ENCODE assay signal across 9 cellular contexts in the genomic region with DNA sequence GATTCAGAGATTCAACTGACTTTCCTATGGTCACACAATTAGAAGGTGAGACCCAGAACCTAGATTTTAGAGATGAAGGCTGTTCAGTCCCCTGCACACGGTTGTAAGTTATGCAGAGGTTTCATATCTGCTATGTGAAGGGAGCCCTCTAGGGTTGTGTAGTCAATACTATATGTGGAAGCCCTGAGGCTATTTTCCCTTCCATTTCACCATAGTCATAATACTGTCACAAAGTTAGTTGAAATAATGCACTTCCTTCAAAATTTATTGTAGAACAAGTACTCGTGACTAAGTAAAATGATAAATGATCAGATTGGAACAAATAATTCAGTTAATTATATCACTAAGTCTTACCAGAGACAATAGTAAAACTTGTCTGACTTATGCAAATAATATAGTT. TPM values are rescaled to one million over a fixed set of nuclear protein-coding genes. Genes with fewer than 3 reads are reported as not detected.
DNase-seq lines count a peak whose midpoint lies in the region; ATAC-seq and TF ChIP-seq lines count a peak whose summit lies in the region.
"Had no signal": no experiment of that assay in that cellular context is flagged by ENCODE, and none has a peak within 500 bp of the region (broad histone marks: within the 10 kb centered on the region; RNA-seq: fewer than 3 reads in every experiment).

No MANE protein-coding gene starts in this region.

- H3K23ac ChIP-seq in H9 (ENCODE audit: insufficient read length, low read depth, low read length): no peak overlapping the region

- H2AK5ac ChIP-seq in H9 (ENCODE audit: insufficient read length, low read length): no peak overlapping the region

- no peak overlapping the region for H4K5ac ChIP-seq in H9 (ENCODE audit: insufficient read length, low read depth, low read length)

- H3K4me2 ChIP-seq in H9 (ENCODE audit: insufficient read depth, insufficient read length, low read length): no peak overlapping the region

- peak; percentile 84 for ATAC-seq in GM18519 (IDR thresholded peaks at IDR 0.05; ENCODE audit: low FRiP score, unreplicated experiment)

- TF ChIP-seq EP300 in suprapubic skin (IDR thresholded peaks at IDR 0.05): no peak

- no peak overlapping the region for H3K18ac ChIP-seq in H9 (ENCODE audit: insufficient read length, low read depth, low read length)

- H3K79me2 ChIP-seq in H9 (ENCODE audit: insufficient read depth, low read length): no peaks in the 10 kb centered on the region

- no peaks in the 10 kb centered on the region for H4K20me1 ChIP-seq in H9 (ENCODE audit: control insufficient read depth, insufficient read depth, insufficient read length)

- WGBS in H9 (ENCODE audit: extremely low coverage, insufficient read length, low lambda C conversion rate): no CpG with 5 or more reads among the region's 2 CpGs
- 49% methylated on average over 2 of the region's 2 CpGs for WGBS in suprapubic skin

- H3K27ac Mint-ChIP-seq in H9: no peak overlapping the region

- TF ChIP-seq POLR2A in suprapubic skin (IDR thresholded peaks at IDR 0.05): no peak

- H2BK15ac ChIP-seq in H9 (ENCODE audit: low read depth, low read length): no peak overlapping the region

- peaks cover 58% of the 10 kb centered on the region for H3K27me3 Mint-ChIP-seq in H9 (ENCODE audit: low read depth)

- H3K4me1 ChIP-seq in H9 (ENCODE audit: insufficient read depth, low read length): no peaks in the 10 kb centered on the region
- H3K4me1 ChIP-seq in suprapubic skin: peaks cover 18% of the 10 kb centered on the region
- H3K4me1 ChIP-seq: SJSA1 had no signal

- H3K9me3 ChIP-seq in H9 (ENCODE audit: control insufficient read depth, low read depth, low read length): no peaks in the 10 kb centered on the region
- H3K9me3 ChIP-seq in suprapubic skin: no peaks in the 10 kb centered on the region
- H3K9me3 ChIP-seq: SJSA1 had no signal

- no peaks in the 10 kb centered on the region for H3K23me2 ChIP-seq in H9 (ENCODE audit: insufficient read length, low read depth, low read length, poor library complexity, severe bottlenecking)

- H2BK12ac ChIP-seq in H9 (ENCODE audit: insufficient read length, low read depth, low read length): no peak overlapping the region

- no peak overlapping the region for H4K8ac ChIP-seq in H9 (replicated peaks; ENCODE audit: insufficient read length, low read depth, low read length)

- no peaks in the 10 kb centered on the region for H3K36me3 ChIP-seq in suprapubic skin
- H3K36me3 ChIP-seq: SJSA1 had no signal

- no peaks in the 10 kb centered on the region for H3K4me1 Mint-ChIP-seq in H9

- no peaks in the 10 kb centered on the region for H3K79me1 ChIP-seq in H9 (ENCODE audit: insufficient read depth, low read depth, low read length, poor library complexity, severe bottlenecking)

- H3K14ac ChIP-seq in H9 (ENCODE audit: insufficient read depth, low read length): no peak overlapping the region

- no peaks in the 10 kb centered on the region for H3K36me3 Mint-ChIP-seq in H9 (ENCODE audit: insufficient read depth in 1 of 3, low read depth in 3 of 3)

- no peak overlapping the region for H2AFZ ChIP-seq in H9 (ENCODE audit: low read length)

- DNase-seq in H9: no peak
- DNase-seq in NCI-H1417 (lab: John Stamatoyannopoulos, UW): peak in 2 of 3 experiments; percentile 30 to 72
- DNase-seq in fibroblast of pulmonary artery (ENCODE audit: low read depth): no peak
- no peak for DNase-seq in suprapubic skin (ENCODE audit: low spot score in 2 of 2)
- no peak for DNase-seq in T-helper 9 cell
- DNase-seq in activated naive CD4-positive, alpha-beta T cell (lab: John Stamatoyannopoulos, UW): no peak
- no peak for DNase-seq in activated CD4-positive, CD25-positive, alpha-beta regulatory T cell treated with anti-CD3 and anti-CD28 coated beads, Interleukin-2, amount 50 U/mL, for 72 hours

- no peak overlapping the region for H3K27ac ChIP-seq in H9 (ENCODE audit: insufficient read length, low read depth, low read length)
- H3K27ac ChIP-seq in suprapubic skin: no peak overlapping the region
- H3K27ac ChIP-seq: SJSA1 had no signal

- no peaks in the 10 kb centered on the region for H3K9me3 Mint-ChIP-seq in H9

- no peak overlapping the region for H3T11ph ChIP-seq in H9 (ENCODE audit: low read length)

- no peak overlapping the region for H3K9ac ChIP-seq in H9 (ENCODE audit: extremely low read depth, insufficient read length, low read length)

- H2BK20ac ChIP-seq in H9 (ENCODE audit: low read depth, low read length, poor library complexity, severe bottlenecking): no peak overlapping the region

- H3K4me3 ChIP-seq in fibroblast of pulmonary artery (replicated peaks; ENCODE audit: low read depth, low read length) (no peak overlapping the region), suprapubic skin (no peak overlapping the region)
- H3K4me3 ChIP-seq: SJSA1 had no signal

- no peak overlapping the region for H3K4me3 Mint-ChIP-seq in H9

- 0 out of 3 replicates have a peak, but pooled peaks have one; percentile 15 for TF ChIP-seq CTCF in H9 (conservative IDR thresholded peaks at IDR 0.05)
- TF ChIP-seq CTCF in fibroblast of pulmonary artery (IDR thresholded peaks at IDR 0.05; ENCODE audit: low read length, missing control alignments): peak; percentile 37
- no peak for TF ChIP-seq CTCF in suprapubic skin (IDR thresholded peaks at IDR 0.05)

- peaks cover 5% of the 10 kb centered on the region; the same call in 1 of the 2 replicates for H3K27me3 ChIP-seq in H9 (ENCODE audit: insufficient read depth, low read length)
- no peaks in the 10 kb centered on the region for H3K27me3 ChIP-seq in suprapubic skin
- H3K27me3 ChIP-seq: SJSA1 had no signal

- no peak overlapping the region for H3K4ac ChIP-seq in H9 (ENCODE audit: low read depth, low read length)

- no peak overlapping the region for H2BK120ac ChIP-seq in H9 (ENCODE audit: low read depth, low read length, poor library complexity, severe bottlenecking)

- no peak overlapping the region for H2BK5ac ChIP-seq in H9 (ENCODE audit: insufficient read length, low read length)

- no peak overlapping the region for H3K56ac ChIP-seq in H9 (ENCODE audit: insufficient read length, low read depth, low read length)

- no peak overlapping the region for H4K91ac ChIP-seq in H9 (ENCODE audit: insufficient read length, low read depth, low read length)

RNA-seq across cellular contexts. Expression of a gene that starts 48.8 kb away (rescaled TPM):
- 0.87 and 1.1 TPM in 2 replicates for total RNA-seq in H9 (2021)
- 10 to 100 TPM; 30.7 to 65.9 (median 49.4) TPM for total RNA-seq in suprapubic skin

Comparison
In these comparisons a context has a peak if more than half of its experiments do, and no peak if none do; other contexts are left out.
1. DNase-seq: peak in NCI-H1417 (2 of 3); none in H9 (single experiment), fibroblast of pulmonary artery (single experiment), suprapubic skin (0 of 2), T-helper 9 cell (single experiment), activated naive CD4-positive, alpha-beta T cell (0 of 4) and activated CD4-positive, CD25-positive, alpha-beta regulatory T cell treated with anti-CD3 and anti-CD28 coated beads, Interleukin-2, amount 50 U/mL, for 72 hours (single experiment).
2. CTCF ChIP-seq: peak in H9 (single experiment) and fibroblast of pulmonary artery (single experiment); none in suprapubic skin (0 of 2).
3. RNA of a gene that starts 48.8 kb away (total RNA-seq): 30.7 to 65.9 TPM in suprapubic skin; 0.87 to 1.1 TPM in H9; every median in the first group is over 10 times any median in the second.